22 cellular contexts compared by ENCODE assay signal in the genomic region with DNA sequence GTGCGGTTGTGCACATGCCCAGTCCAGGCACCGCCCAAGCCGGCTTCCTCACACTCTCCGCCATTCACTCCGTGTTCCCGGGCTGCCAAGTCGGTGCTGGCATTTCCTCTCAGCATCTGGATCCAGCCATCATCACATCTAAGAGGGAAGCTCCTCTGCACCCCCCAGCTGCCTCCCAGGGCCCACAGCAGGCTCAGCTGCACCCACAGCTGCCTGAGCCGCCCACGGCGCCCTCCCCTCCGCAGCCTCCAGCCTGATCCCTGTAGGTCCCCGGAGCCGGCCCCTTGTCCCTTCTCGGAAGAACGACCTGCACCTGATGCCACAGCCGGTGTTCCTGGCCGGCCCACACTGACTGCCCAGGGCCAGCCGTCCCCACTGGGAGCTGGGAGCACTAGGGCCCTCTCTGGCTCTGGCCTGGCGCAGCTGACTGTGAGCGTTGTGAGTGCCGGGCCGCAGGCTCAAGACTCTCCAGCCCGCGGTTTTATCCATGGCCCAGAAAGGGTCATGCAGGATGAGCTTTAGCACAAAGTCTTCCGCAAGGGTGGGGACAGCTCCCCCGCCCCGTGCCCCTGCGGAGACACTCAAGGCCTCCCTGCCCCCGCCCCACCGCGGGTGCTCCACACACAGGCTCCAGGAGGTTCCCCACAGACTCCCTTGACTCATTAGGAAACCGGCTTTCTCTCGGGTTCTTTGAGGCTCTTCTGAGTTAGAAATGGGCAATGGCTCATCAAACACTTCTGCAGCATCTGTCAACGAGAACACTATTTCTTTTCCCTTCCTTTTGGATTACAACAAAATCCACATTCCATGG. TPM values are rescaled to one million over a fixed set of nuclear protein-coding genes. Genes with fewer than 3 reads are reported as not detected.
DNase-seq lines count a peak whose midpoint lies in the region; ATAC-seq and TF ChIP-seq lines count a peak whose summit lies in the region.
"Had no signal": no experiment of that assay in that cellular context is flagged by ENCODE, and none has a peak within 500 bp of the region (broad histone marks: within the 10 kb centered on the region; RNA-seq: fewer than 3 reads in every experiment).

No MANE protein-coding gene starts in this region.

- 47 to 54% methylated on average over 20 to 30 of the region's 34 CpGs for WGBS in testis, 2 donors

- no peaks in the 10 kb centered on the region for H3K4me1 Mint-ChIP-seq in stimulated activated naive CD8-positive, alpha-beta T cell treated with anti-CD3 and anti-CD28 coated beads, Interleukin-15, amount 100 ng/mL, for 72 hours
- H3K4me1 Mint-ChIP-seq in chondrocyte (ENCODE audit: low read depth) (no peaks in the 10 kb centered on the region), nephron progenitor cell (peaks cover 41% of the 10 kb centered on the region)
- H3K4me1 Mint-ChIP-seq: activated CD4-positive, alpha-beta memory T cell treated with anti-CD3 and anti-CD28 coated beads, Interleukin-2, amount 10 ng/mL, durations not matched to agents 7 days and 5 days; activated naive CD4-positive, alpha-beta T cell treated with anti-CD3 and anti-CD28 coated beads, Interleukin-2, amount 50 U/mL, for 24 hours; CD8-positive, alpha-beta memory T cell; naive thymus-derived CD4-positive, alpha-beta T cell had no signal

- H3K9me3 ChIP-seq in upper lobe of right lung (no peaks in the 10 kb centered on the region), testis (no peaks in the 10 kb centered on the region)
- H3K9me3 ChIP-seq: body of pancreas, prostate gland had no signal

- peak overlapping the region in 1 of 2 donors; percentile 54 for H3K27ac Mint-ChIP-seq in stimulated activated naive CD8-positive, alpha-beta T cell treated with anti-CD3 and anti-CD28 coated beads, Interleukin-15, amount 100 ng/mL, for 72 hours
- H3K27ac Mint-ChIP-seq in chondrocyte (ENCODE audit: unreplicated experiment): no peak overlapping the region
- peak overlapping the region; percentile 77 for H3K27ac Mint-ChIP-seq in nephron progenitor cell
- H3K27ac Mint-ChIP-seq: activated CD4-positive, alpha-beta memory T cell treated with anti-CD3 and anti-CD28 coated beads, Interleukin-2, amount 10 ng/mL, durations not matched to agents 7 days and 5 days; activated naive CD4-positive, alpha-beta T cell treated with anti-CD3 and anti-CD28 coated beads, Interleukin-2, amount 50 U/mL, for 24 hours; activated T-cell treated with anti-CD3 and anti-CD28 coated beads, Interleukin-2, amount 50 U/mL, for 24 hours; CD8-positive, alpha-beta memory T cell; naive thymus-derived CD4-positive, alpha-beta T cell had no signal

- no peak for TF ChIP-seq CTCF in chondrocyte (IDR thresholded peaks at IDR 0.05)
- no peak for TF ChIP-seq CTCF in nephron progenitor cell (IDR thresholded peaks at IDR 0.05)
- no peak for TF ChIP-seq CTCF in upper lobe of right lung (IDR thresholded peaks at IDR 0.05)
- TF ChIP-seq CTCF in testis (IDR thresholded peaks at IDR 0.05): no peak

- no peaks in the 10 kb centered on the region for H3K9me3 Mint-ChIP-seq in stimulated activated naive CD8-positive, alpha-beta T cell treated with anti-CD3 and anti-CD28 coated beads, Interleukin-15, amount 100 ng/mL, for 72 hours
- H3K9me3 Mint-ChIP-seq in chondrocyte (ENCODE audit: low read depth) (no peaks in the 10 kb centered on the region), nephron progenitor cell (no peaks in the 10 kb centered on the region)
- H3K9me3 Mint-ChIP-seq: activated CD4-positive, alpha-beta memory T cell treated with anti-CD3 and anti-CD28 coated beads, Interleukin-2, amount 10 ng/mL, durations not matched to agents 7 days and 5 days; activated naive CD4-positive, alpha-beta T cell treated with anti-CD3 and anti-CD28 coated beads, Interleukin-2, amount 50 U/mL, for 24 hours; activated T-cell treated with anti-CD3 and anti-CD28 coated beads, Interleukin-2, amount 50 U/mL, for 24 hours; H9; naive thymus-derived CD4-positive, alpha-beta T cell had no signal

- H3K36me3 Mint-ChIP-seq in chondrocyte (ENCODE audit: low read depth) (no peaks in the 10 kb centered on the region), nephron progenitor cell (ENCODE audit: low read depth) (no peaks in the 10 kb centered on the region)
- H3K36me3 Mint-ChIP-seq: activated naive CD4-positive, alpha-beta T cell treated with anti-CD3 and anti-CD28 coated beads, Interleukin-2, amount 50 U/mL, for 24 hours; CD8-positive, alpha-beta memory T cell; naive thymus-derived CD4-positive, alpha-beta T cell had no signal

- no peak for TF ChIP-seq POLR2A in testis (IDR thresholded peaks at IDR 0.05)

- H3K4me1 ChIP-seq in upper lobe of right lung (no peaks in the 10 kb centered on the region), testis (no peaks in the 10 kb centered on the region)
- H3K4me1 ChIP-seq: body of pancreas, prostate gland had no signal

- no peak overlapping the region for H3K4me3 Mint-ChIP-seq in stimulated activated naive CD8-positive, alpha-beta T cell treated with anti-CD3 and anti-CD28 coated beads, Interleukin-15, amount 100 ng/mL, for 72 hours
- no peak overlapping the region for H3K4me3 Mint-ChIP-seq in chondrocyte (ENCODE audit: unreplicated experiment)
- no peak overlapping the region for H3K4me3 Mint-ChIP-seq in nephron progenitor cell
- H3K4me3 Mint-ChIP-seq: activated CD4-positive, alpha-beta memory T cell treated with anti-CD3 and anti-CD28 coated beads, Interleukin-2, amount 10 ng/mL, durations not matched to agents 7 days and 5 days; activated naive CD4-positive, alpha-beta T cell treated with anti-CD3 and anti-CD28 coated beads, Interleukin-2, amount 50 U/mL, for 24 hours; activated T-cell treated with anti-CD3 and anti-CD28 coated beads, Interleukin-2, amount 50 U/mL, for 24 hours; CD8-positive, alpha-beta memory T cell; H9 had no signal

- no peak for DNase-seq in stimulated activated naive CD8-positive, alpha-beta T cell treated with anti-CD3 and anti-CD28 coated beads, Interleukin-15, amount 100 ng/mL, for 72 hours
- no peak for DNase-seq in stimulated activated naive CD8-positive, alpha-beta T cell treated with anti-CD3 and anti-CD28 coated beads, Interleukin-15, Interleukin-2, amounts not matched to agents 100 U/mL and 50 U/mL, for 24 hours
- peak; percentile 90 for DNase-seq in chondrocyte (ENCODE audit: low spot score)
- DNase-seq in nephron progenitor cell: no peak
- DNase-seq in upper lobe of right lung: peak; percentile 54
- DNase-seq in testis: no peak
- DNase-seq: activated CD4-positive, alpha-beta memory T cell treated with anti-CD3 and anti-CD28 coated beads, Interleukin-2, amount 10 ng/mL, durations not matched to agents 7 days and 5 days; activated T-cell treated with anti-CD3 and anti-CD28 coated beads, Interleukin-2, amount 50 U/mL, for 24 hours; DMS79; H9; naive thymus-derived CD4-positive, alpha-beta T cell; NCI-H1436 treated with DMSO at 0.1 percent for 48 hours; NCI-H2171; NCI-H774; T-helper 2 cell had no signal

- intact Hi-C loops in upper lobe of right lung (cut with DNase I): no loop called here
- intact Hi-C loops in testis (cut with DNase I; ENCODE audit: low total_unique reads): no loop called here

- peaks cover 10% of the 10 kb centered on the region for H3K27me3 Mint-ChIP-seq in stimulated activated naive CD8-positive, alpha-beta T cell treated with anti-CD3 and anti-CD28 coated beads, Interleukin-15, amount 100 ng/mL, for 72 hours
- H3K27me3 Mint-ChIP-seq in chondrocyte (ENCODE audit: low read depth) (peaks cover 12% of the 10 kb centered on the region), nephron progenitor cell (ENCODE audit: low read depth, poor library complexity) (peaks cover 12% of the 10 kb centered on the region)
- H3K27me3 Mint-ChIP-seq: activated CD4-positive, alpha-beta memory T cell treated with anti-CD3 and anti-CD28 coated beads, Interleukin-2, amount 10 ng/mL, durations not matched to agents 7 days and 5 days; CD8-positive, alpha-beta memory T cell; naive thymus-derived CD4-positive, alpha-beta T cell had no signal

- H3K36me3 ChIP-seq in upper lobe of right lung (no peaks in the 10 kb centered on the region), testis (ENCODE audit: low read depth, missing control alignments) (no peaks in the 10 kb centered on the region)
- H3K36me3 ChIP-seq: prostate gland had no signal

- H3K27ac ChIP-seq in upper lobe of right lung (no peak overlapping the region), testis (peak overlapping the region in 1 of 2 donors; percentile 36)
- H3K27ac ChIP-seq: body of pancreas, coronary artery, prostate gland had no signal

- H3K4me3 ChIP-seq in upper lobe of right lung (no peak overlapping the region), testis (no peak overlapping the region)
- H3K4me3 ChIP-seq: body of pancreas, coronary artery, prostate gland had no signal

- no peaks in the 10 kb centered on the region for H3K27me3 ChIP-seq in upper lobe of right lung
- no peaks in the 10 kb centered on the region for H3K27me3 ChIP-seq in testis
- H3K27me3 ChIP-seq: body of pancreas had no signal

- peak; percentile 19 for ATAC-seq in stimulated activated naive CD8-positive, alpha-beta T cell treated with anti-CD3 and anti-CD28 coated beads, Interleukin-15, amount 100 ng/mL, for 72 hours
- no peak for ATAC-seq in stimulated activated naive CD8-positive, alpha-beta T cell treated with anti-CD3 and anti-CD28 coated beads, Interleukin-15, Interleukin-2, amounts not matched to agents 100 U/mL and 50 U/mL, for 24 hours
- ATAC-seq in upper lobe of right lung (no peak), HG02623 (IDR thresholded peaks at IDR 0.05; ENCODE audit: unreplicated experiment) (no peak), HG02571 (IDR thresholded peaks at IDR 0.05; ENCODE audit: unreplicated experiment) (no peak)
- ATAC-seq: body of pancreas; naive thymus-derived CD4-positive, alpha-beta T cell had no signal

RNA-seq across cellular contexts. Expression of a gene that starts 31.3 kb away (rescaled TPM):
- total RNA-seq in chondrocyte: 0.49 to 0.92 TPM (median 0.89 TPM) in 3 replicates
- total RNA-seq in upper lobe of right lung: 0.52 TPM
- total RNA-seq in testis: 10 to 100 TPM; 36.0 to 67.6 TPM
- 59.0 TPM for polyA plus RNA-seq in testis (ENCODE audit: insufficient read depth, low read depth, low replicate concordance)
- total RNA-seq: activated CD4-positive, alpha-beta memory T cell treated with anti-CD3 and anti-CD28 coated beads, Interleukin-2, amount 10 ng/mL, durations not matched to agents 7 days and 5 days had no signal
- polyA plus RNA-seq: CD8-positive, alpha-beta memory T cell; naive thymus-derived CD4-positive, alpha-beta T cell had no signal

Comparison
In these comparisons a context has a peak if more than half of its experiments do, and no peak if none do; other contexts are left out.
1. DNase-seq: peak in chondrocyte (single experiment) and upper lobe of right lung (single experiment); none in stimulated activated naive CD8-positive, alpha-beta T cell treated with anti-CD3 and anti-CD28 coated beads, Interleukin-15, amount 100 ng/mL, for 72 hours (0 of 2), stimulated activated naive CD8-positive, alpha-beta T cell treated with anti-CD3 and anti-CD28 coated beads, Interleukin-15, Interleukin-2, amounts not matched to agents 100 U/mL and 50 U/mL, for 24 hours (single experiment), nephron progenitor cell (single experiment) and testis (single experiment).
2. RNA of a gene that starts 31.3 kb away (total RNA-seq): 36.0 to 67.6 TPM in testis; 0.49 to 0.92 TPM in chondrocyte and 0.52 TPM in upper lobe of right lung (single experiment); every median in the first group is over 10 times any median in the second.